Comparison of ENCODE assay signal across 26 cellular contexts in genomic region chr7:37150180-37150579, GRCh38.
DNase-seq lines count a peak whose midpoint lies in the region; ATAC-seq, FAIRE-seq and TF ChIP-seq lines count a peak whose summit lies in the region.
"Had no signal": no experiment of that assay in that cellular context is flagged by ENCODE, and none has a peak within 500 bp of the region (broad histone marks: within the 10 kb centered on the region; RNA-seq: fewer than 3 reads in every experiment).

No MANE protein-coding gene starts in this region.

- no peaks in the 10 kb centered on the region for H3K9me3 ChIP-seq in CD8-positive, alpha-beta T cell (ENCODE audit: low read length)
- no peaks in the 10 kb centered on the region for H3K9me3 ChIP-seq in kidney (ENCODE audit: control insufficient read depth in 1 of 2, low read length in 2 of 2)
- no peaks in the 10 kb centered on the region for H3K9me3 ChIP-seq in mucosa of descending colon
- no peaks in the 10 kb centered on the region for H3K9me3 ChIP-seq in mammary epithelial cell (replicated peaks; ENCODE audit: insufficient read depth, low read length)
- H3K9me3 ChIP-seq: A549, BLaER1, MG63 had no signal

- peaks cover 2% of the 10 kb centered on the region for H3K9me3 Mint-ChIP-seq in CD8-positive, alpha-beta T cell
- peaks cover 2% of the 10 kb centered on the region for H3K9me3 Mint-ChIP-seq in activated T-helper 2 cell treated with anti-CD3 and anti-CD28 coated beads, Interferon-gamma antibody, Interleukin-2, Interleukin-4, amounts not matched to agents 10 μg/mL and 5 μg/mL and 100 μg/mL, durations not matched to agents 14 hours and 24 hours and 36 hours
- H3K9me3 Mint-ChIP-seq in activated naive CD8-positive, alpha-beta T cell treated with anti-CD3 and anti-CD28 coated beads for 36 hours, result peaks cover 4% of the 10 kb centered on the region

- H3K4me2 ChIP-seq in mammary epithelial cell (ENCODE audit: insufficient read depth, low read depth, low read length), result no peak overlapping the region
- H3K4me2 ChIP-seq: A549, BLaER1 had no signal

- H3K27ac Mint-ChIP-seq in CD8-positive, alpha-beta T cell, result peak overlapping the region; percentile 46
- H3K27ac Mint-ChIP-seq in activated T-helper 2 cell treated with anti-CD3 and anti-CD28 coated beads, Interferon-gamma antibody, Interleukin-2, Interleukin-4, amounts not matched to agents 10 μg/mL and 5 μg/mL and 100 μg/mL, durations not matched to agents 14 hours and 24 hours and 36 hours, result peak overlapping the region; percentile 28
- no peak overlapping the region for H3K27ac Mint-ChIP-seq in activated naive CD8-positive, alpha-beta T cell treated with anti-CD3 and anti-CD28 coated beads for 36 hours

- no peak for DNase-seq in CD8-positive, alpha-beta T cell
- no peak for DNase-seq in activated T-helper 2 cell treated with anti-CD3 and anti-CD28 coated beads, Interferon-gamma antibody, Interleukin-2, Interleukin-4, amounts not matched to agents 10 μg/mL and 5 μg/mL and 100 μg/mL, durations not matched to agents 14 hours and 24 hours and 36 hours (ENCODE audit: low spot score)
- no peak for DNase-seq in kidney
- peak in 1 of 3 donors; percentile 67 for DNase-seq in mucosa of descending colon
- DNase-seq in activated naive CD8-positive, alpha-beta T cell treated with anti-CD3 and anti-CD28 coated beads for 36 hours, result no peak
- no peak for DNase-seq in COLO829 (ENCODE audit: low spot score)
- DNase-seq in mammary epithelial cell, result no peak
- DNase-seq: CD8-positive, alpha-beta memory T cell; DMS79 treated with DMSO at 0.1 percent for 48 hours; Kasumi-1; MG63; NCI-H1048; NCI-H1436; NCI-H1930; NCI-H226; NCI-H524; NCI-H82; RPMI8226; SHP77 treated with DMSO at 0.1 percent for 48 hours had no signal

- H3K4me3 Mint-ChIP-seq in CD8-positive, alpha-beta T cell, result no peak overlapping the region
- no peak overlapping the region for H3K4me3 Mint-ChIP-seq in activated T-helper 2 cell treated with anti-CD3 and anti-CD28 coated beads, Interferon-gamma antibody, Interleukin-2, Interleukin-4, amounts not matched to agents 10 μg/mL and 5 μg/mL and 100 μg/mL, durations not matched to agents 14 hours and 24 hours and 36 hours (ENCODE audit: low read depth)
- no peak overlapping the region for H3K4me3 Mint-ChIP-seq in activated naive CD8-positive, alpha-beta T cell treated with anti-CD3 and anti-CD28 coated beads for 36 hours
- H3K4me3 Mint-ChIP-seq: CD8-positive, alpha-beta memory T cell; IgD-negative memory B cell had no signal

- intact Hi-C loops in CD8-positive, alpha-beta T cell (cut with DNase I, micrococcal nuclease), result no loop called here
- intact Hi-C loops in activated T-helper 2 cell treated with anti-CD3 and anti-CD28 coated beads, Interferon-gamma antibody, Interleukin-2, Interleukin-4, amounts not matched to agents 10 μg/mL and 5 μg/mL and 100 μg/mL, durations not matched to agents 14 hours and 24 hours and 36 hours (cut with micrococcal nuclease), result no loop called here
- intact Hi-C loops in kidney (cut with DNase I), result no loop called here
- intact Hi-C loops in mucosa of descending colon (cut with DNase I, micrococcal nuclease), result no loop called here
- intact Hi-C loops in mammary epithelial cell (cut with micrococcal nuclease), result no loop called here

- peaks cover 3% of the 10 kb centered on the region for H4K20me1 ChIP-seq in mammary epithelial cell (ENCODE audit: insufficient read depth, low read length)
- H4K20me1 ChIP-seq: BLaER1 had no signal

- dilution Hi-C loops in mammary epithelial cell (cut with HindIII; ENCODE audit: low sequenced_read_pairs), result no loop called here

- ATAC-seq in CD8-positive, alpha-beta T cell, result no peak
- peak; percentile 97 for ATAC-seq in mucosa of descending colon
- ATAC-seq in GM18498 (IDR thresholded peaks at IDR 0.05; ENCODE audit: unreplicated experiment), result no peak
- ATAC-seq: A549 had no signal

- H3K27me3 ChIP-seq in CD8-positive, alpha-beta T cell (ENCODE audit: insufficient read depth, low read length), result no peaks in the 10 kb centered on the region
- no peaks in the 10 kb centered on the region for H3K27me3 ChIP-seq in mammary epithelial cell (ENCODE audit: insufficient read depth, low read length)
- H3K27me3 ChIP-seq: BLaER1, MG63 had no signal

- no peaks in the 10 kb centered on the region for H3K4me1 Mint-ChIP-seq in CD8-positive, alpha-beta T cell (ENCODE audit: low read depth)
- H3K4me1 Mint-ChIP-seq in activated T-helper 2 cell treated with anti-CD3 and anti-CD28 coated beads, Interferon-gamma antibody, Interleukin-2, Interleukin-4, amounts not matched to agents 10 μg/mL and 5 μg/mL and 100 μg/mL, durations not matched to agents 14 hours and 24 hours and 36 hours (ENCODE audit: low read depth), result peaks cover 18% of the 10 kb centered on the region
- H3K4me1 Mint-ChIP-seq in activated naive CD8-positive, alpha-beta T cell treated with anti-CD3 and anti-CD28 coated beads for 36 hours, result no peaks in the 10 kb centered on the region

- CTCF ChIA-PET in CD8-positive, alpha-beta T cell (lab: Charles Lee), result no interaction called here
- CTCF ChIA-PET in mammary epithelial cell (lab: Charles Lee; ENCODE audit: low non-redundant PET), result no interaction called here

- peaks cover 56% of the 10 kb centered on the region for H3K36me3 Mint-ChIP-seq in CD8-positive, alpha-beta T cell
- peaks cover 38% of the 10 kb centered on the region for H3K36me3 Mint-ChIP-seq in activated T-helper 2 cell treated with anti-CD3 and anti-CD28 coated beads, Interferon-gamma antibody, Interleukin-2, Interleukin-4, amounts not matched to agents 10 μg/mL and 5 μg/mL and 100 μg/mL, durations not matched to agents 14 hours and 24 hours and 36 hours (ENCODE audit: low read depth)
- H3K36me3 Mint-ChIP-seq in activated naive CD8-positive, alpha-beta T cell treated with anti-CD3 and anti-CD28 coated beads for 36 hours, result peaks cover 52% of the 10 kb centered on the region

- no peaks in the 10 kb centered on the region for H3K4me1 ChIP-seq in CD8-positive, alpha-beta T cell (ENCODE audit: insufficient read depth, low read length)
- H3K4me1 ChIP-seq in kidney (ENCODE audit: control insufficient read depth in 1 of 2, insufficient read depth in 1 of 2, low read depth in 1 of 2, low read length in 2 of 2), result peaks cover 0 to 3% of the 10 kb centered on the region in 2 donors
- peaks cover 10% of the 10 kb centered on the region for H3K4me1 ChIP-seq in mucosa of descending colon (ENCODE audit: low read depth)
- H3K4me1 ChIP-seq in mammary epithelial cell (ENCODE audit: insufficient read depth, low read length), result no peaks in the 10 kb centered on the region
- H3K4me1 ChIP-seq: A549, BLaER1 had no signal

- no peaks in the 10 kb centered on the region for H3K36me3 ChIP-seq in CD8-positive, alpha-beta T cell (ENCODE audit: insufficient read depth, low read length)
- H3K36me3 ChIP-seq in kidney (ENCODE audit: control insufficient read depth in 1 of 2, insufficient read depth in 2 of 2, low read length in 2 of 2), result no peaks in the 10 kb centered on the region
- H3K36me3 ChIP-seq in mucosa of descending colon (ENCODE audit: low read depth), result no peaks in the 10 kb centered on the region
- H3K36me3 ChIP-seq in mammary epithelial cell (ENCODE audit: insufficient read depth, low read length), result no peaks in the 10 kb centered on the region
- H3K36me3 ChIP-seq: MG63 had no signal

- 48% methylated on average over 4 of the region's 4 CpGs for WGBS in mammary epithelial cell (ENCODE audit: low coverage, missing lambda C conversion rate)

- no peak overlapping the region for H3K27ac ChIP-seq in CD8-positive, alpha-beta T cell (ENCODE audit: low read depth, low read length)
- H3K27ac ChIP-seq in kidney (ENCODE audit: low read depth in 2 of 2, low read length in 2 of 2) (no peak overlapping the region), mammary epithelial cell (ENCODE audit: insufficient read depth, low read depth, low read length) (no peak overlapping the region)
- H3K27ac ChIP-seq: A549, BLaER1, HL-60 had no signal

- in situ Hi-C loops in mammary epithelial cell (cut with MboI; ENCODE audit: low sequenced_read_pairs in 2 of 2), result no loop called here

- no peak overlapping the region for H3K4me3 ChIP-seq in CD8-positive, alpha-beta T cell (ENCODE audit: low read depth, low read length)
- H3K4me3 ChIP-seq in kidney (ENCODE audit: low read length in 2 of 2) (no peak overlapping the region), mucosa of descending colon (no peak overlapping the region), mammary epithelial cell (replicated peaks in 1 of 3; ENCODE audit: insufficient read depth in 1 of 3, low read depth in 2 of 3, low read length in 3 of 3) (no peak overlapping the region)
- H3K4me3 ChIP-seq: A549, BLaER1, MG63 had no signal

- POLR2A ChIA-PET in CD8-positive, alpha-beta T cell (lab: Charles Lee), result no interaction called here

- FAIRE-seq in kidney (lab: Jason Lieb, UNC), result peak; percentile 72
- FAIRE-seq: A549, D721Med, H54 had no signal

- H3K27me3 Mint-ChIP-seq in CD8-positive, alpha-beta T cell (ENCODE audit: low read depth), result no peaks in the 10 kb centered on the region
- no peaks in the 10 kb centered on the region for H3K27me3 Mint-ChIP-seq in activated T-helper 2 cell treated with anti-CD3 and anti-CD28 coated beads, Interferon-gamma antibody, Interleukin-2, Interleukin-4, amounts not matched to agents 10 μg/mL and 5 μg/mL and 100 μg/mL, durations not matched to agents 14 hours and 24 hours and 36 hours (ENCODE audit: low read depth)
- no peaks in the 10 kb centered on the region for H3K27me3 Mint-ChIP-seq in activated naive CD8-positive, alpha-beta T cell treated with anti-CD3 and anti-CD28 coated beads for 36 hours
- H3K27me3 Mint-ChIP-seq: IgD-negative memory B cell had no signal

- H3K79me2 ChIP-seq in mammary epithelial cell (ENCODE audit: insufficient read depth, low read length), result no peaks in the 10 kb centered on the region

- TF ChIP-seq CTCF in CD8-positive, alpha-beta T cell (IDR thresholded peaks at IDR 0.05), result no peak
- TF ChIP-seq CTCF in kidney (IDR thresholded peaks at IDR 0.05; ENCODE audit: borderline replicate concordance, extremely low read depth, insufficient read depth), result no peak
- no peak for TF ChIP-seq CTCF in mucosa of descending colon (IDR thresholded peaks at IDR 0.05)
- TF ChIP-seq CTCF in mammary epithelial cell (conservative IDR thresholded peaks at IDR 0.05 in 1 of 2, IDR thresholded peaks at IDR 0.05 in 1 of 2; ENCODE audit: extremely low read depth in 1 of 2, insufficient read depth in 1 of 2, low read depth in 1 of 2, low read length in 2 of 2), result no peak

- no peak overlapping the region for H3K9ac ChIP-seq in kidney (ENCODE audit: low read length in 2 of 2)
- H3K9ac ChIP-seq in mammary epithelial cell (ENCODE audit: insufficient read depth, low read length), result no peak overlapping the region
- H3K9ac ChIP-seq: BLaER1 had no signal

- no TSS peak for BruUV-seq in mammary epithelial cell (replicated peaks; lab: Mats Ljungman, UMichigan)

- no peak overlapping the region for H2AFZ ChIP-seq in mammary epithelial cell (ENCODE audit: low read depth, low read length)
